ENCODE assay signal across 31 cellular contexts in the genomic region with DNA sequence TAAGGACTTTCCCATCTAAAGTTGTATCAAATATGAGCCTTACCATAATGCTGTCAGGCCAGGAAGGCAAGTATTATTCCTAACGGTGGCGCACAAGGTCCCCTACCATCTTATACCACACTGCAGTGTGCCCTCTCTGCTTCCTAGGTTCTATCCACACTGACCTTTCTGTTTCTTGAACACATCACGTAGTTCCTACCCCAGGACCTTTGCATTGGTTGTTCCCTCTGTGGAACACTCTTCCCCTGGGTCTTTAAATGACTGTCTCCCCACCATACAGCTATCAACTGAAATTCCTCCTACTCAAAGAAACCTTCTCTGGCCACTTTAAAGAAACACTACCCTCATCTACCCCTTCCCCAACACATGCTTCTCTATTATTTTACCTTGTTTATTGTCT.
"Had no signal": no experiment of that assay in that cellular context is flagged by ENCODE, and none has a peak within 500 bp of the region (broad histone marks: within the 10 kb centered on the region; RNA-seq: fewer than 3 reads in every experiment).

No MANE protein-coding gene starts in this region.

- H3K4me1 ChIP-seq: parathyroid adenoma, right lobe of liver, upper lobe of right lung, uterus had no signal

- H3K9me3 ChIP-seq: neutrophil, ovary, psoas muscle, right lobe of liver, sigmoid colon, stomach, suprapubic skin, testis, tibial artery, transverse colon, upper lobe of right lung, uterus had no signal

- FAIRE-seq: small intestine had no signal

- H3K4me1 Mint-ChIP-seq: naive thymus-derived CD4-positive, alpha-beta T cell; natural killer cell; stimulated activated effector memory CD8-positive, alpha-beta T cell treated with anti-CD3 and anti-CD28 coated beads, Interleukin-12 subunit alpha, Interleukin-12 subunit beta, amount 100 ng/mL, for 72 hours; stimulated activated naive B cell treated with anti-CD40 and anti-IgM and Interleukin-4, amounts not matched to agents 10 μg/mL and 1 μg/mL and 100 μg/mL, for 72 hours had no signal

- H2AFZ ChIP-seq: parathyroid adenoma had no signal

- H3K9me3 Mint-ChIP-seq: naive thymus-derived CD4-positive, alpha-beta T cell; natural killer cell; nephron; stimulated activated effector memory CD8-positive, alpha-beta T cell treated with anti-CD3 and anti-CD28 coated beads, Interleukin-12 subunit alpha, Interleukin-12 subunit beta, amount 100 ng/mL, for 72 hours; stimulated activated naive B cell treated with anti-CD40 and anti-IgM and Interleukin-4, amounts not matched to agents 10 μg/mL and 1 μg/mL and 100 μg/mL, for 72 hours; stimulated activated naive CD8-positive, alpha-beta T cell treated with anti-CD3 and anti-CD28 coated beads, Interleukin-15, Interleukin-2, amounts not matched to agents 100 ng/mL and 50 ng/mL, for 24 hours; type B pancreatic cell had no signal

- H3K4me3 Mint-ChIP-seq: naive thymus-derived CD4-positive, alpha-beta T cell; natural killer cell; nephron; stimulated activated effector memory CD8-positive, alpha-beta T cell treated with anti-CD3 and anti-CD28 coated beads, Interleukin-12 subunit alpha, Interleukin-12 subunit beta, amount 100 ng/mL, for 72 hours; stimulated activated naive B cell treated with anti-CD40 and anti-IgM and Interleukin-4, amounts not matched to agents 10 μg/mL and 1 μg/mL and 100 μg/mL, for 72 hours; stimulated activated naive CD8-positive, alpha-beta T cell treated with anti-CD3 and anti-CD28 coated beads, Interleukin-15, Interleukin-2, amounts not matched to agents 100 ng/mL and 50 ng/mL, for 24 hours; type B pancreatic cell had no signal

- DNase-seq: naive thymus-derived CD4-positive, alpha-beta T cell; natural killer cell; nucleus accumbens; ovary; posterior cingulate gyrus; psoas muscle; right cardiac atrium; right lobe of liver; sigmoid colon; small intestine; stimulated activated CD4-positive, alpha-beta T cell treated with anti-CD3 and anti-CD28 coated beads, Interleukin-15, amount 100 ng/mL, for 24 hours; stimulated activated CD4-positive, alpha-beta T cell treated with anti-CD3 and anti-CD28 coated beads, Interleukin-2, amount 100 ng/mL, for 24 hours; stimulated activated CD4-positive, alpha-beta T cell treated with anti-CD3 and anti-CD28 coated beads, Interleukin-2, amount 100 ng/mL, for 48 hours; stimulated activated CD4-positive, alpha-beta T cell treated with anti-CD3 and anti-CD28 coated beads, Interleukin-4, amount 100 ng/mL, for 24 hours; stimulated activated naive B cell treated with anti-CD40 and anti-IgM and Interleukin-4, amounts not matched to agents 10 μg/mL and 1 μg/mL and 100 μg/mL, for 72 hours; stimulated activated naive CD4-positive, alpha-beta T cell treated with Interleukin-2 at 50 U/mL for 16 hours; stomach; substantia nigra; testis; tibial artery; transverse colon; upper lobe of right lung; uterus had no signal

- H3K36me3 Mint-ChIP-seq: naive thymus-derived CD4-positive, alpha-beta T cell; natural killer cell; stimulated activated effector memory CD8-positive, alpha-beta T cell treated with anti-CD3 and anti-CD28 coated beads, Interleukin-12 subunit alpha, Interleukin-12 subunit beta, amount 100 ng/mL, for 72 hours; stimulated activated naive B cell treated with anti-CD40 and anti-IgM and Interleukin-4, amounts not matched to agents 10 μg/mL and 1 μg/mL and 100 μg/mL, for 72 hours; type B pancreatic cell had no signal

- H3K27ac Mint-ChIP-seq: naive thymus-derived CD4-positive, alpha-beta T cell; natural killer cell; progenitor cell of endocrine pancreas; stimulated activated effector memory CD8-positive, alpha-beta T cell treated with anti-CD3 and anti-CD28 coated beads, Interleukin-12 subunit alpha, Interleukin-12 subunit beta, amount 100 ng/mL, for 72 hours; stimulated activated naive B cell treated with anti-CD40 and anti-IgM and Interleukin-4, amounts not matched to agents 10 μg/mL and 1 μg/mL and 100 μg/mL, for 72 hours; stimulated activated naive CD8-positive, alpha-beta T cell treated with anti-CD3 and anti-CD28 coated beads, Interleukin-15, Interleukin-2, amounts not matched to agents 100 ng/mL and 50 ng/mL, for 24 hours; type B pancreatic cell had no signal

- H3K79me2 ChIP-seq: parathyroid adenoma had no signal

- H3K36me3 ChIP-seq: neutrophil, ovary, right lobe of liver, sigmoid colon, stomach, suprapubic skin, tibial artery, transverse colon, upper lobe of right lung, uterus had no signal

- H3K9ac ChIP-seq: parathyroid adenoma had no signal

- H3K27me3 ChIP-seq: ovary, right lobe of liver, sigmoid colon, suprapubic skin, testis, tibial artery, transverse colon, uterus had no signal

- H3K27me3 Mint-ChIP-seq: progenitor cell of endocrine pancreas had no signal

- ATAC-seq: naive thymus-derived CD4-positive, alpha-beta T cell; natural killer cell; psoas muscle; right cardiac atrium; right lobe of liver; stimulated activated effector memory CD8-positive, alpha-beta T cell treated with anti-CD3 and anti-CD28 coated beads, Interleukin-12 subunit alpha, Interleukin-12 subunit beta, amount 100 ng/mL, for 72 hours; stimulated activated naive B cell treated with anti-CD40 and anti-IgM and Interleukin-4, amounts not matched to agents 10 μg/mL and 1 μg/mL and 100 μg/mL, for 72 hours; upper lobe of right lung had no signal

- H3K4me3 ChIP-seq: ovary, psoas muscle, right lobe of liver, sigmoid colon, stomach, suprapubic skin, testis, tibial artery, transverse colon, upper lobe of right lung, uterus had no signal

- H3K27ac ChIP-seq: neutrophil, ovary, parathyroid adenoma, psoas muscle, right lobe of liver, sigmoid colon, stomach, suprapubic skin, testis, transverse colon, upper lobe of right lung, uterus had no signal
